30 cellular contexts compared by ENCODE assay signal in genomic region chr7:157409753-157410727, GRCh38.
DNase-seq lines count a peak whose midpoint lies in the region; ATAC-seq, FAIRE-seq and TF ChIP-seq lines count a peak whose summit lies in the region.
"Had no signal": no experiment of that assay in that cellular context is flagged by ENCODE, and none has a peak within 500 bp of the region (broad histone marks: within the 10 kb centered on the region; RNA-seq: fewer than 3 reads in every experiment).

No MANE protein-coding gene starts in this region.

- no peak overlapping the region for H3K27ac Mint-ChIP-seq in stimulated activated naive CD8-positive, alpha-beta T cell treated with anti-CD3 and anti-CD28 coated beads, Interleukin-15, amount 100 ng/mL, for 72 hours
- H3K27ac Mint-ChIP-seq in nephron progenitor cell (peak overlapping the region; percentile 90), T-cell (peak overlapping the region in 1 of 2 donors; percentile 55)
- H3K27ac Mint-ChIP-seq: activated naive CD4-positive, alpha-beta T cell treated with anti-CD3 and anti-CD28 coated beads for 36 hours; activated T-helper 1 cell treated with anti-CD3 and anti-CD28 coated beads, Interleukin-12 subunit alpha, Interleukin-12 subunit beta, Interleukin-2, Interleukin-4 antibody, amounts not matched to agents 30 ng/mL and 10 ng/mL and 1 ng/mL, durations not matched to agents 14 hours and 24 hours and 36 hours; brain; CD4-positive, alpha-beta T cell; T-helper 1 cell treated with Interleukin-12 subunit alpha and Interleukin-12 subunit beta and Interleukin-4 antibody, amounts not matched to agents 30 μg/mL and 1 μg/mL, for 36 hours had no signal

- no peaks in the 10 kb centered on the region for H3K9me3 ChIP-seq in K562 (replicated peaks; ENCODE audit: control insufficient read depth, insufficient read depth, low read depth, low read length)
- H3K9me3 ChIP-seq in upper lobe of right lung = no peaks in the 10 kb centered on the region
- H3K9me3 ChIP-seq: ovary, tibial nerve had no signal

- H3K36me3 Mint-ChIP-seq in nephron progenitor cell (ENCODE audit: low read depth) (peaks cover 38% of the 10 kb centered on the region), T-cell (peaks cover 25% of the 10 kb centered on the region)

- intact Hi-C loops in K562 (cut with micrococcal nuclease) = no loop called here
- intact Hi-C loops in upper lobe of right lung (cut with DNase I) = no loop called here

- no peak for TF ChIP-seq EP300 in K562 (IDR thresholded peaks at IDR 0.05; ENCODE audit: low read length)

- in situ Hi-C loops in K562 (cut with MboI) = no loop called here

- FAIRE-seq in K562 (lab: Jason Lieb, UNC) = no peak
- FAIRE-seq: frontal cortex, RCC 7860, TTC549 had no signal

- no peak overlapping the region for H3K4me3 Mint-ChIP-seq in stimulated activated naive CD8-positive, alpha-beta T cell treated with anti-CD3 and anti-CD28 coated beads, Interleukin-15, amount 100 ng/mL, for 72 hours
- H3K4me3 Mint-ChIP-seq in nephron progenitor cell (no peak overlapping the region), T-cell (no peak overlapping the region)
- H3K4me3 Mint-ChIP-seq: activated naive CD4-positive, alpha-beta T cell treated with anti-CD3 and anti-CD28 coated beads for 36 hours; activated T-helper 1 cell treated with anti-CD3 and anti-CD28 coated beads, Interleukin-12 subunit alpha, Interleukin-12 subunit beta, Interleukin-2, Interleukin-4 antibody, amounts not matched to agents 30 ng/mL and 10 ng/mL and 1 ng/mL, durations not matched to agents 14 hours and 24 hours and 36 hours; brain; CD4-positive, alpha-beta T cell; naive thymus-derived CD8-positive, alpha-beta T cell; T-helper 1 cell treated with Interleukin-12 subunit alpha and Interleukin-12 subunit beta and Interleukin-4 antibody, amounts not matched to agents 30 μg/mL and 1 μg/mL, for 36 hours had no signal

- WGBS in K562 (ENCODE audit: insufficient coverage, low coverage, missing lambda C conversion rate) = 94% methylated on average over 58 of the region's 78 CpGs

- H3K4me1 ChIP-seq in K562 (replicated peaks in 1 of 2; ENCODE audit: control insufficient read depth in 2 of 2, insufficient read depth in 2 of 2, low read length in 2 of 2) = peaks cover 13 to 81% of the 10 kb centered on the region in 2 experiments
- H3K4me1 ChIP-seq in upper lobe of right lung = no peaks in the 10 kb centered on the region
- H3K4me1 ChIP-seq: tibial nerve had no signal

- POLR2A ChIA-PET in K562 (lab: Yijun Ruan, JAX) (no interaction called here), T-cell (lab: Charles Lee) (no interaction called here)

- no peaks in the 10 kb centered on the region for H3K27me3 ChIP-seq in K562 (ENCODE audit: control insufficient read depth in 2 of 2, insufficient read depth in 2 of 2, low read length in 2 of 2)
- H3K27me3 ChIP-seq in upper lobe of right lung = no peaks in the 10 kb centered on the region
- H3K27me3 ChIP-seq: dorsolateral prefrontal cortex, ovary, tibial nerve had no signal

- no peak overlapping the region for H3K4me3 ChIP-seq in K562
- H3K4me3 ChIP-seq in upper lobe of right lung = no peak overlapping the region
- H3K4me3 ChIP-seq: dorsolateral prefrontal cortex, lung, ovary, tibial nerve had no signal

- no peaks in the 10 kb centered on the region for H4K20me1 ChIP-seq in K562 (replicated peaks; ENCODE audit: control insufficient read depth, insufficient read depth, low read length)

- H3K36me3 ChIP-seq in K562 (ENCODE audit: control insufficient read depth, insufficient read depth, low read length) (peaks cover 54% of the 10 kb centered on the region), upper lobe of right lung (peaks cover 22% of the 10 kb centered on the region)
- H3K36me3 ChIP-seq: ovary had no signal

- peak; percentile 32 for ATAC-seq in stimulated activated naive CD8-positive, alpha-beta T cell treated with anti-CD3 and anti-CD28 coated beads, Interleukin-15, amount 100 ng/mL, for 72 hours
- ATAC-seq in stimulated activated naive CD8-positive, alpha-beta T cell treated with anti-CD3 and anti-CD28 coated beads, Interleukin-15, Interleukin-2, amounts not matched to agents 100 U/mL and 50 U/mL, for 24 hours = no peak
- ATAC-seq in K562 (no peak), upper lobe of right lung (no peak), T-cell (replicated peaks in 1 of 4) (no peak)
- ATAC-seq: naive thymus-derived CD8-positive, alpha-beta T cell had no signal

- no peak for DNase-seq in stimulated activated naive CD8-positive, alpha-beta T cell treated with anti-CD3 and anti-CD28 coated beads, Interleukin-15, amount 100 ng/mL, for 72 hours
- DNase-seq in stimulated activated naive CD8-positive, alpha-beta T cell treated with anti-CD3 and anti-CD28 coated beads, Interleukin-15, Interleukin-2, amounts not matched to agents 100 U/mL and 50 U/mL, for 24 hours = no peak
- DNase-seq in K562 (ENCODE audit: extremely low read depth in 1 of 4, low spot score in 3 of 4) (no peak), nephron progenitor cell (no peak), upper lobe of right lung (peak; percentile 67), T-cell (no peak), SIG-M5 treated with dmso at 0.1 percent for 504 hours (lab: John Stamatoyannopoulos, UW; ENCODE audit: unreplicated experiment) (no peak)
- no peak for DNase-seq in activated naive CD4-positive, alpha-beta T cell treated with anti-CD3 and anti-CD28 coated beads, Interleukin-2, amount 50 U/mL, for 16 hours
- DNase-seq: activated CD4-positive, alpha-beta T cell treated with anti-CD3 and anti-CD28 coated beads, Interleukin-2, amount 50 U/mL, for 48 hours; activated CD8-positive, alpha-beta memory T cell treated with anti-CD3 and anti-CD28 coated beads, Interleukin-2, amount 50 U/mL, for 48 hours; activated naive CD4-positive, alpha-beta T cell treated with anti-CD3 and anti-CD28 coated beads for 36 hours; CD4-positive, alpha-beta T cell; dorsolateral prefrontal cortex; EL; kidney glomerular epithelial cell; NCI-H146; NCI-H446 treated with DMSO at 0.1 percent for 48 hours; NCI-H774; ovary; retina; stimulated activated CD8-positive, alpha-beta memory T cell treated with anti-CD3 and anti-CD28 coated beads, Interleukin-4, amount 100 ng/mL, for 48 hours had no signal

- TF ChIP-seq RAD21 in K562 (CRISPR knock-in tag; conservative IDR thresholded peaks at IDR 0.05 in 1 of 2, IDR thresholded peaks at IDR 0.05 in 1 of 2) = no peak

- H3K27ac ChIP-seq in K562 (ENCODE audit: extremely low read depth, low read depth, low read length) (no peak overlapping the region), upper lobe of right lung (no peak overlapping the region)
- H3K27ac ChIP-seq: dorsolateral prefrontal cortex, ovary, tibial nerve had no signal

- no TSS peak for BruUV-seq in K562 (replicated peaks; lab: Mats Ljungman, UMichigan)

- H2AFZ ChIP-seq in K562 (ENCODE audit: low read depth, low read length) = no peak overlapping the region

- H3K79me2 ChIP-seq in K562 (ENCODE audit: control insufficient read depth, insufficient read depth, low read length) = peaks cover 13% of the 10 kb centered on the region

- TF ChIP-seq POLR2A in K562 (conservative IDR thresholded peaks at IDR 0.05) = no peak

- H3K4me1 Mint-ChIP-seq in stimulated activated naive CD8-positive, alpha-beta T cell treated with anti-CD3 and anti-CD28 coated beads, Interleukin-15, amount 100 ng/mL, for 72 hours = peaks cover 13% of the 10 kb centered on the region
- H3K4me1 Mint-ChIP-seq in nephron progenitor cell = peaks cover 29% of the 10 kb centered on the region
- H3K4me1 Mint-ChIP-seq in T-cell = peaks cover under 1 to 30% (median 8%) of the 10 kb centered on the region in 3 donors

- TF ChIP-seq CTCF in K562 (IDR thresholded peaks at IDR 0.05 in 2 of 3, conservative IDR thresholded peaks at IDR 0.05 in 1 of 3; ENCODE audit: insufficient read depth in 2 of 3, low read depth in 1 of 3, low read length in 3 of 3) (no peak), nephron progenitor cell (IDR thresholded peaks at IDR 0.05) (no peak), upper lobe of right lung (IDR thresholded peaks at IDR 0.05) (no peak)

- no peak overlapping the region; a peak in 1 of 4 replicates for H3K9ac ChIP-seq in K562 (ENCODE audit: insufficient read depth in 1 of 2, low read depth in 2 of 2, low read length in 2 of 2)

- no peaks in the 10 kb centered on the region for H3K9me3 Mint-ChIP-seq in stimulated activated naive CD8-positive, alpha-beta T cell treated with anti-CD3 and anti-CD28 coated beads, Interleukin-15, amount 100 ng/mL, for 72 hours
- no peaks in the 10 kb centered on the region for H3K9me3 Mint-ChIP-seq in nephron progenitor cell
- H3K9me3 Mint-ChIP-seq in T-cell = no peaks in the 10 kb centered on the region
- H3K9me3 Mint-ChIP-seq: activated naive CD4-positive, alpha-beta T cell treated with anti-CD3 and anti-CD28 coated beads for 36 hours; activated T-helper 1 cell treated with anti-CD3 and anti-CD28 coated beads, Interleukin-12 subunit alpha, Interleukin-12 subunit beta, Interleukin-2, Interleukin-4 antibody, amounts not matched to agents 30 ng/mL and 10 ng/mL and 1 ng/mL, durations not matched to agents 14 hours and 24 hours and 36 hours; CD4-positive, alpha-beta T cell; naive thymus-derived CD8-positive, alpha-beta T cell; T-helper 1 cell treated with Interleukin-12 subunit alpha and Interleukin-12 subunit beta and Interleukin-4 antibody, amounts not matched to agents 30 μg/mL and 1 μg/mL, for 36 hours had no signal

- H3K4me2 ChIP-seq in K562 (ENCODE audit: insufficient read depth, low read length) = no peak overlapping the region

- CTCF ChIA-PET in K562 (lab: Yijun Ruan, JAX; ENCODE audit: low intra/inter-chr PET ratio) (no interaction called here), T-cell (lab: Charles Lee) (no interaction called here)

- peaks cover 8% of the 10 kb centered on the region for H3K9me1 ChIP-seq in K562 (ENCODE audit: control insufficient read depth, insufficient read depth, low read length)

- H3K27me3 Mint-ChIP-seq in stimulated activated naive CD8-positive, alpha-beta T cell treated with anti-CD3 and anti-CD28 coated beads, Interleukin-15, amount 100 ng/mL, for 72 hours = no peaks in the 10 kb centered on the region
- H3K27me3 Mint-ChIP-seq in nephron progenitor cell (ENCODE audit: low read depth, poor library complexity) (peaks cover 3% of the 10 kb centered on the region), T-cell (no peaks in the 10 kb centered on the region)
- H3K27me3 Mint-ChIP-seq: brain; CD4-positive, alpha-beta T cell had no signal

TF ChIP-seq in K562, 482 proteins besides CTCF, POLR2A, EP300 and RAD21 (continues in another document):
- TF ChIP-seq ATF3 (IDR thresholded peaks at IDR 0.05) = 0 out of 2 replicates have a peak, but pooled peaks have one; percentile 4
- no peak for TF ChIP-seq ATF3 (CRISPR knock-in tag; conservative IDR thresholded peaks at IDR 0.05)
- TF ChIP-seq SMARCC2 (IDR thresholded peaks at IDR 0.05; ENCODE audit: low read depth) = no peak
- TF ChIP-seq SNIP1 (IDR thresholded peaks at IDR 0.05; ENCODE audit: low read depth) = no peak
